ENCODE assay signal across 9 cellular contexts in the genomic region with DNA sequence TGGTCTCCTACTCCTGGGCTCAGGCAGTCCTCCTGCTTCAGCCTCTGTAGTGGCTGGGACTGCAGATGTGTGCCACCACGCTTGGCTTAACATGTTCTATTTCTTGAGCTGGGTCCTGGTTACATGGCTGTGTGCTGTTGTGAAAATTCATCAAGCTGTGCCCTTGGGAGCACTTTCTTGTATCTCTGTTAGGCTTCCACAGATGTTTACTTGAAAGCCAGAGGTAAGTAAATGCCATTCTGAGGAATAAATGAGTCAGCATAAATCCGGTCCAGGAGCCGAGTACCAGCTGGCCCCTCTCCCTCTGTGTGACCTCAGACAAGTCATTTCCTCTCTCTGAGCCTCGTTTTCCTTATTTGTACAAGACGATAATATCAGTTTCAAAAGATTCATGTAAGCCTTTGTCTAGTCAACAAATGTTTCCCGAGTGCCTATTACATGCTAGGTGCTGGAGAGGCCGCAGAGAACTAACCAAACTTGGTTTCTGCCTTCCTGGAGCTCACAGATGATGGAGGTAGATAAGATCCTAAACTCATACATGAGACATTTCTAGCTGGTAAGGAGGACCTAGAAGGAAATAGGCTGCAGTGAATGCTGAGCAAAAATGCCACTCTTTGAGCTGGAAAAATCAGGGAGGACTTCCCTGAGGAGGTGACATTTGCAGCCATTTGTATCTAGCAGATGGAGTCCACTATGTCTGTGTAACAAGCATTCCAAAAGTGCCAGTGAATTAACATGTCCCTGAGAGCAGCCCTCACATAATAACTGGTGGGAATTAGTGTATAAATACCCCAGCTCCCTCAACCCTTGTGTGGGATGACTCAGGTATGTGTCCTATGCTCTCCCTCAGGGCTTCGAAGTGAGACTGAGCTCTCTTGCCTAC. TPM values are rescaled to one million over a fixed set of nuclear protein-coding genes. Genes with fewer than 3 reads are reported as not detected.
DNase-seq lines count a peak whose midpoint lies in the region.
"Had no signal": no experiment of that assay in that cellular context is flagged by ENCODE, and none has a peak within 500 bp of the region (broad histone marks: within the 10 kb centered on the region; RNA-seq: fewer than 3 reads in every experiment).

No MANE protein-coding gene starts in this region.

- WGBS in mesenchymal stem cell, result 40% methylated on average over 8 of the region's 8 CpGs

- H3K9ac ChIP-seq in mesenchymal stem cell (ENCODE audit: low read length), result no peak overlapping the region

- no peak overlapping the region for H3K23ac ChIP-seq in mesenchymal stem cell (ENCODE audit: low read length in 2 of 2)

- no peaks in the 10 kb centered on the region for H3K79me1 ChIP-seq in mesenchymal stem cell (replicated peaks; ENCODE audit: low read length, poor library complexity, severe bottlenecking)

- peak overlapping the region; percentile 66 for H3K4me3 Mint-ChIP-seq in activated CD4-positive, alpha-beta memory T cell treated with anti-CD3 and anti-CD28 coated beads, Interleukin-2, amount 10 ng/mL, durations not matched to agents 7 days and 5 days

- H3K27me3 ChIP-seq in mesenchymal stem cell (ENCODE audit: control insufficient read depth in 1 of 2, insufficient read depth in 1 of 2, low read length in 2 of 2), result peaks cover 3 to 34% of the 10 kb centered on the region in 2 experiments

- H3K9me3 Mint-ChIP-seq in activated CD4-positive, alpha-beta memory T cell treated with anti-CD3 and anti-CD28 coated beads, Interleukin-2, amount 10 ng/mL, durations not matched to agents 7 days and 5 days, result no peaks in the 10 kb centered on the region

- no peak overlapping the region for H3K4me2 ChIP-seq in mesenchymal stem cell (ENCODE audit: low read length, poor library complexity, severe bottlenecking)

- H3K4me3 ChIP-seq in mesenchymal stem cell (ENCODE audit: insufficient read depth in 1 of 2, low read depth in 1 of 2, low read length in 2 of 2), result no peak overlapping the region
- H3K4me3 ChIP-seq: cardiac muscle cell had no signal

- H3K27me3 Mint-ChIP-seq in activated CD4-positive, alpha-beta memory T cell treated with anti-CD3 and anti-CD28 coated beads, Interleukin-2, amount 10 ng/mL, durations not matched to agents 7 days and 5 days, result peaks cover 8% of the 10 kb centered on the region

- no peak overlapping the region for H3K18ac ChIP-seq in mesenchymal stem cell (ENCODE audit: low read depth in 1 of 2, low read length in 2 of 2)

- CTCF ChIA-PET in activated CD4-positive, alpha-beta memory T cell treated with anti-CD3 and anti-CD28 coated beads, Interleukin-2, amount 10 ng/mL, durations not matched to agents 7 days and 5 days (lab: Charles Lee), result interaction anchor here (0.7 to 3.0 kb wide), 7 partner anchors 44 to 949 kb away, joined by 3 to 28 read pairs (median 4); a partner anchor contains a TSS

- no peak overlapping the region for H2BK12ac ChIP-seq in mesenchymal stem cell (ENCODE audit: low read length in 2 of 2)

- H2BK120ac ChIP-seq in mesenchymal stem cell (ENCODE audit: low read depth, low read length), result no peak overlapping the region

- no peak overlapping the region for H2AK5ac ChIP-seq in mesenchymal stem cell (ENCODE audit: low read length, severe bottlenecking)

- no peaks in the 10 kb centered on the region for H3K9me3 ChIP-seq in mesenchymal stem cell (ENCODE audit: control insufficient read depth, low read length)

- peak; percentile 68 for DNase-seq in activated naive CD4-positive, alpha-beta T cell treated with Interleukin-2 at 50 U/mL for 16 hours
- no peak for DNase-seq in activated naive CD4-positive, alpha-beta T cell (lab: John Stamatoyannopoulos, UW)
- DNase-seq in HuH-7.5 (ENCODE audit: low spot score) (peak; percentile 20), mesenchymal stem cell (peak; percentile 68), epidermal melanocyte (ENCODE audit: insufficient read length, low spot score) (no peak), NCI-H1092 (lab: John Stamatoyannopoulos, UW) (no peak), NCI-H2196 (lab: John Stamatoyannopoulos, UW; ENCODE audit: unreplicated experiment) (no peak)
- DNase-seq in activated CD4-positive, alpha-beta memory T cell treated with anti-CD3 and anti-CD28 coated beads, Interleukin-2, amount 10 ng/mL, durations not matched to agents 7 days and 5 days, result peak; percentile 83

- POLR2A ChIA-PET in activated CD4-positive, alpha-beta memory T cell treated with anti-CD3 and anti-CD28 coated beads, Interleukin-2, amount 10 ng/mL, durations not matched to agents 7 days and 5 days (lab: Charles Lee), result interaction anchor here (0.7 to 9.5 kb wide), 18 partner anchors 12 to 376 kb away, joined by 3 to 124 read pairs (median 6); a partner anchor contains a TSS

- H3K27ac ChIP-seq in mesenchymal stem cell (ENCODE audit: low read length, poor library complexity, severe bottlenecking), result no peak overlapping the region
- H3K27ac ChIP-seq: cardiac muscle cell had no signal

- H3K4ac ChIP-seq in mesenchymal stem cell (ENCODE audit: low read depth in 1 of 2, low read length in 2 of 2), result no peak overlapping the region

- H4K91ac ChIP-seq in mesenchymal stem cell (ENCODE audit: low read length), result no peak overlapping the region

- H2AFZ ChIP-seq in mesenchymal stem cell (ENCODE audit: low read depth, low read length), result no peak overlapping the region

- peaks cover 64% of the 10 kb centered on the region for H3K4me1 Mint-ChIP-seq in activated CD4-positive, alpha-beta memory T cell treated with anti-CD3 and anti-CD28 coated beads, Interleukin-2, amount 10 ng/mL, durations not matched to agents 7 days and 5 days

- peaks cover 3% of the 10 kb centered on the region for H3K4me1 ChIP-seq in mesenchymal stem cell (ENCODE audit: control insufficient read depth, insufficient read depth, low read depth, low read length)

- peaks cover 45% of the 10 kb centered on the region for H3K36me3 Mint-ChIP-seq in activated CD4-positive, alpha-beta memory T cell treated with anti-CD3 and anti-CD28 coated beads, Interleukin-2, amount 10 ng/mL, durations not matched to agents 7 days and 5 days (ENCODE audit: low read depth)

- H3K36me3 ChIP-seq in mesenchymal stem cell (ENCODE audit: control insufficient read depth in 1 of 2, insufficient read depth in 2 of 2, low read depth in 1 of 2, low read length in 2 of 2), result no peaks in the 10 kb centered on the region
- H3K36me3 ChIP-seq: cardiac muscle cell had no signal

- peak overlapping the region; percentile 98 for H3K27ac Mint-ChIP-seq in activated CD4-positive, alpha-beta memory T cell treated with anti-CD3 and anti-CD28 coated beads, Interleukin-2, amount 10 ng/mL, durations not matched to agents 7 days and 5 days

- H3K14ac ChIP-seq in mesenchymal stem cell (ENCODE audit: low read length in 2 of 2), result no peak overlapping the region

- no peak overlapping the region for H2BK5ac ChIP-seq in mesenchymal stem cell (ENCODE audit: low read depth, low read length, poor library complexity, severe bottlenecking)

- H2BK15ac ChIP-seq in mesenchymal stem cell (ENCODE audit: low read depth, poor library complexity, severe bottlenecking), result no peak overlapping the region

- H4K8ac ChIP-seq in mesenchymal stem cell (ENCODE audit: low read length), result no peak overlapping the region

RNA-seq across cellular contexts. Expression of a gene that starts 2.7 kb away (rescaled TPM):
- total RNA-seq in activated CD4-positive, alpha-beta memory T cell treated with anti-CD3 and anti-CD28 coated beads, Interleukin-2, amount 10 ng/mL, durations not matched to agents 7 days and 5 days, result 100 to 1,000 TPM; 174 to 179 TPM
- polyA plus RNA-seq in mesenchymal stem cell (2013, experiment 1 of 2), result 0.12 TPM
- polyA plus RNA-seq in mesenchymal stem cell (2013, experiment 2 of 2), result 0.18 TPM
- total RNA-seq: cardiac muscle cell had no signal
- polyA plus RNA-seq: cardiac muscle cell had no signal

RNA-seq across cellular contexts. Expression of a gene that starts 12.2 kb away (rescaled TPM):
- total RNA-seq in activated CD4-positive, alpha-beta memory T cell treated with anti-CD3 and anti-CD28 coated beads, Interleukin-2, amount 10 ng/mL, durations not matched to agents 7 days and 5 days, result under 1 TPM; 0.08 to 0.10 TPM
- not detected for polyA plus RNA-seq in mesenchymal stem cell (2013, experiment 1 of 2)
- polyA plus RNA-seq in mesenchymal stem cell (2013, experiment 2 of 2), result not detected
- total RNA-seq: cardiac muscle cell had no signal
- polyA plus RNA-seq: cardiac muscle cell had no signal

RNA-seq across cellular contexts. Expression of a gene that starts 17.3 kb away (rescaled TPM):
- 10 to 100 TPM; 25.3 to 25.4 TPM for total RNA-seq in activated CD4-positive, alpha-beta memory T cell treated with anti-CD3 and anti-CD28 coated beads, Interleukin-2, amount 10 ng/mL, durations not matched to agents 7 days and 5 days
- polyA plus RNA-seq in mesenchymal stem cell (2013, experiment 1 of 2), result 35.6 TPM
- 34.6 TPM for polyA plus RNA-seq in mesenchymal stem cell (2013, experiment 2 of 2)

RNA-seq across cellular contexts. Expression of a gene that starts 41.2 kb away (rescaled TPM):
- 1 to 10 TPM; 1.4 TPM for total RNA-seq in activated CD4-positive, alpha-beta memory T cell treated with anti-CD3 and anti-CD28 coated beads, Interleukin-2, amount 10 ng/mL, durations not matched to agents 7 days and 5 days
- not detected for polyA plus RNA-seq in mesenchymal stem cell (2013, experiment 1 of 2)
- polyA plus RNA-seq in mesenchymal stem cell (2013, experiment 2 of 2), result not detected
- total RNA-seq: cardiac muscle cell had no signal
- polyA plus RNA-seq: cardiac muscle cell had no signal

RNA-seq across cellular contexts. Expression of a gene that starts 48.3 kb away (rescaled TPM):
- total RNA-seq in activated CD4-positive, alpha-beta memory T cell treated with anti-CD3 and anti-CD28 coated beads, Interleukin-2, amount 10 ng/mL, durations not matched to agents 7 days and 5 days, result 10 to 100 TPM; 96.3 to 98.2 TPM
- 54.6 TPM for polyA plus RNA-seq in mesenchymal stem cell (2013, experiment 1 of 2)
- 48.4 TPM for polyA plus RNA-seq in mesenchymal stem cell (2013, experiment 2 of 2)

Comparison
In these comparisons a context has a peak if more than half of its experiments do, and no peak if none do; other contexts are left out.
1. DNase-seq: peak in activated naive CD4-positive, alpha-beta T cell treated with Interleukin-2 at 50 U/mL for 16 hours (single experiment), HuH-7.5 (single experiment), activated CD4-positive, alpha-beta memory T cell treated with anti-CD3 and anti-CD28 coated beads, Interleukin-2, amount 10 ng/mL, durations not matched to agents 7 days and 5 days (single experiment) and mesenchymal stem cell (single experiment); none in activated naive CD4-positive, alpha-beta T cell (0 of 4), epidermal melanocyte (single experiment), NCI-H1092 (single experiment) and NCI-H2196 (single experiment).